Comparison of ENCODE assay signal across 2 cellular contexts in genomic region chr11:61328351-61328750, GRCh38.
TF ChIP-seq lines count a peak whose summit lies in the region.

No MANE protein-coding gene starts in this region.

TF ChIP-seq in SK-N-SH, 30 proteins besides CTCF, POLR2A, EP300 and RAD21 (continued from another document):
- no peak for TF ChIP-seq REST (IDR thresholded peaks at IDR 0.05; ENCODE audit: low read depth, low read length)
- TF ChIP-seq CHD2 (IDR thresholded peaks at IDR 0.05; ENCODE audit: low read length, partially characterized antibody), result no peak
- no peak for TF ChIP-seq USF2 (IDR thresholded peaks at IDR 0.05; ENCODE audit: borderline replicate concordance, low read depth, low read length)
- TF ChIP-seq SMC3 (IDR thresholded peaks at IDR 0.05; ENCODE audit: low read depth, low read length), result no peak

TF ChIP-seq in SK-N-SH treated with all-trans-retinoic acid at 6 μM for 48 hours, 23 proteins besides CTCF, POLR2A, EP300 and RAD21 (continued from another document):
- no peak for TF ChIP-seq PATZ1 (CRISPR knock-in tag; IDR thresholded peaks at IDR 0.05; ENCODE audit: borderline replicate concordance)
- TF ChIP-seq ZFP30 (CRISPR knock-in tag; IDR thresholded peaks at IDR 0.05), result no peak
TF ChIP-seq in SK-N-SH treated with all-trans-retinoic acid at 6 μM for 48 hours: peak in this region for 0.
